In the genomic region with DNA sequence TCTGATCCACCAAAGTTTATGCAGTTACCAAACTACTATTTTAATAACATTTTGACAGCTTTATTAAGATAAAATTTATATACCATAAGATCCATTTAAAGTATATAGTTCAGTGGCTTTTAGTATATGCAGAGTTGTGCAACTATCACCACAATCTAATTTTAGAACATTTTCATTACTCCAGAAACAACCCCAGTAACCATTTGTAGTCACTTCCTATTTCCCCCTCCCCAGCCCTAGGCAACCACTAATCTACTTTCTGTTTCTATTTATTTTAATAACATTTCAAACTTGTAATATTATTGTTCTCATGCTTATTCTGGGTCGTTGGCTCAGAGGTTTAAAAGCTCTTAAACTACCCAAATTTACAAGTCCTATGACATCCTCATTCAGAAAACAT, we compare ENCODE assay signal across 8 cellular contexts. TPM values are rescaled to one million over a fixed set of nuclear protein-coding genes. Genes with fewer than 3 reads are reported as not detected.
DNase-seq lines count a peak whose midpoint lies in the region; ATAC-seq and TF ChIP-seq lines count a peak whose summit lies in the region.

No MANE protein-coding gene starts in this region.

- intact Hi-C loops in ovary (cut with DNase I), result no loop called here

- H2AFZ ChIP-seq in mesenchymal stem cell (ENCODE audit: low read depth, low read length), result no peak overlapping the region

- no CpG with 5 or more reads among the region's 1 CpG for WGBS in mesenchymal stem cell
- 0 to 2% (median 1%) methylated on average over 1 of the region's 1 CpG for WGBS in ovary, 3 donors

- H3K4me1 ChIP-seq in mesenchymal stem cell (ENCODE audit: control insufficient read depth, insufficient read depth, low read depth, low read length) (no peaks in the 10 kb centered on the region), ovary (ENCODE audit: insufficient read depth) (peaks cover 3% of the 10 kb centered on the region)

- no peaks in the 10 kb centered on the region for H3K79me1 ChIP-seq in mesenchymal stem cell (replicated peaks; ENCODE audit: low read length, poor library complexity, severe bottlenecking)

- no peak overlapping the region for H3K27ac ChIP-seq in mesenchymal stem cell (ENCODE audit: low read length, poor library complexity, severe bottlenecking)
- H3K27ac ChIP-seq in ovary, result no peak overlapping the region

- no peaks in the 10 kb centered on the region for H3K9me3 ChIP-seq in mesenchymal stem cell (ENCODE audit: control insufficient read depth, low read length)
- no peaks in the 10 kb centered on the region for H3K9me3 ChIP-seq in ovary

- no peak for TF ChIP-seq POLR2A in ovary (IDR thresholded peaks at IDR 0.05)

- TF ChIP-seq EP300 in ovary (IDR thresholded peaks at IDR 0.05), result no peak

- TF ChIP-seq CTCF in ovary (IDR thresholded peaks at IDR 0.05), result no peak

- H3K14ac ChIP-seq in mesenchymal stem cell (ENCODE audit: low read length in 2 of 2), result no peak overlapping the region

- H2BK12ac ChIP-seq in mesenchymal stem cell (ENCODE audit: low read length in 2 of 2), result no peak overlapping the region

- H3K4ac ChIP-seq in mesenchymal stem cell (ENCODE audit: low read depth in 1 of 2, low read length in 2 of 2), result no peak overlapping the region

- H3K9ac ChIP-seq in mesenchymal stem cell (ENCODE audit: low read length), result peak overlapping the region; percentile 12

- H2BK15ac ChIP-seq in mesenchymal stem cell (ENCODE audit: low read depth, poor library complexity, severe bottlenecking), result no peak overlapping the region

- H3K27me3 ChIP-seq in mesenchymal stem cell (ENCODE audit: control insufficient read depth in 1 of 2, insufficient read depth in 1 of 2, low read length in 2 of 2), result no peaks in the 10 kb centered on the region
- no peaks in the 10 kb centered on the region for H3K27me3 ChIP-seq in ovary
- H3K27me3 ChIP-seq in H7 (ENCODE audit: control insufficient read depth, insufficient read depth, low read length), result no peaks in the 10 kb centered on the region

- no peak overlapping the region for H2BK120ac ChIP-seq in mesenchymal stem cell (ENCODE audit: low read depth, low read length)

- no peak overlapping the region for H3K4me2 ChIP-seq in mesenchymal stem cell (ENCODE audit: low read length, poor library complexity, severe bottlenecking)

- peaks cover 0 to 11% of the 10 kb centered on the region in 2 experiments for H3K36me3 ChIP-seq in mesenchymal stem cell (ENCODE audit: control insufficient read depth in 1 of 2, insufficient read depth in 2 of 2, low read depth in 1 of 2, low read length in 2 of 2)
- no peaks in the 10 kb centered on the region for H3K36me3 ChIP-seq in ovary
- H3K36me3 ChIP-seq in H7 (replicated peaks; ENCODE audit: control insufficient read depth, insufficient read depth, low read length), result no peaks in the 10 kb centered on the region

- no peak overlapping the region for H3K4me3 ChIP-seq in mesenchymal stem cell (ENCODE audit: insufficient read depth in 1 of 2, low read depth in 1 of 2, low read length in 2 of 2)
- H3K4me3 ChIP-seq in ovary, result no peak overlapping the region
- no peak overlapping the region for H3K4me3 ChIP-seq in H7 (ENCODE audit: insufficient read depth, low read depth, low read length)

- H4K91ac ChIP-seq in mesenchymal stem cell (ENCODE audit: low read length), result no peak overlapping the region

- no peak overlapping the region for H4K8ac ChIP-seq in mesenchymal stem cell (ENCODE audit: low read length)

- no peak overlapping the region for H2BK5ac ChIP-seq in mesenchymal stem cell (ENCODE audit: low read depth, low read length, poor library complexity, severe bottlenecking)

- no peak overlapping the region for H3K18ac ChIP-seq in mesenchymal stem cell (ENCODE audit: low read depth in 1 of 2, low read length in 2 of 2)

- ATAC-seq in GM18868 (IDR thresholded peaks at IDR 0.05; ENCODE audit: unreplicated experiment), result peak; percentile 88
- ATAC-seq in HG02759 (IDR thresholded peaks at IDR 0.05; ENCODE audit: unreplicated experiment), result peak; percentile 82

- H2AK5ac ChIP-seq in mesenchymal stem cell (ENCODE audit: low read length, severe bottlenecking), result no peak overlapping the region

- DNase-seq in NOMO-1 treated with DMSO at 0.1 percent for 48 hours (lab: John Stamatoyannopoulos, UW; ENCODE audit: unreplicated experiment) (peak; percentile 95), mesenchymal stem cell (peak; percentile 62), AG08395 (ENCODE audit: low spot score) (no peak), ovary (no peak), NCI-H526 (lab: John Stamatoyannopoulos, UW) (no peak), H7 (no peak)

- no peak overlapping the region for H3K23ac ChIP-seq in mesenchymal stem cell (ENCODE audit: low read length in 2 of 2)

RNA-seq across cellular contexts. Expression of a gene that starts 18.3 kb away (rescaled TPM):
- polyA plus RNA-seq in mesenchymal stem cell (2013, experiment 1 of 2), result 17.0 TPM
- polyA plus RNA-seq in mesenchymal stem cell (2013, experiment 2 of 2), result 20.9 TPM
- 10 to 100 TPM; 20.0 to 56.0 (median 38.8) TPM for total RNA-seq in ovary
- polyA plus RNA-seq in ovary, result 10 to 100 TPM; 12.4 to 18.4 TPM
- total RNA-seq in H7 (2014; rRNA removed; shearing (Covaris generic)), result 27.2 and 37.7 TPM in 2 replicates

Comparison
In these comparisons a context has a peak if more than half of its experiments do, and no peak if none do; other contexts are left out.
1. DNase-seq: peak in NOMO-1 treated with DMSO at 0.1 percent for 48 hours (single experiment) and mesenchymal stem cell (single experiment); none in AG08395 (single experiment), ovary (0 of 5), NCI-H526 (0 of 2) and H7 (single experiment).